In genomic region chr7:131686833-131687232, GRCh38 we compare ENCODE assay signal across 27 cellular contexts.
DNase-seq lines count a peak whose midpoint lies in the region; FAIRE-seq and TF ChIP-seq lines count a peak whose summit lies in the region.
"Had no signal": no experiment of that assay in that cellular context is flagged by ENCODE, and none has a peak within 500 bp of the region (broad histone marks: within the 10 kb centered on the region; RNA-seq: fewer than 3 reads in every experiment).

No MANE protein-coding gene starts in this region.

- FAIRE-seq in small intestine (lab: Jason Lieb, UNC): no peak
- FAIRE-seq: A204.1, G401.6, GM12891, GM19239 had no signal

- H4K20me1 ChIP-seq in H9 (ENCODE audit: control insufficient read depth, insufficient read depth, insufficient read length) (peaks cover 2% of the 10 kb centered on the region), Karpas-422 (ENCODE audit: insufficient read depth, low read depth, low read length) (no peaks in the 10 kb centered on the region)
- H4K20me1 ChIP-seq: BLaER1 had no signal

- no peak overlapping the region for H2BK15ac ChIP-seq in H9 (ENCODE audit: low read depth, low read length)

- H3T11ph ChIP-seq in H9 (ENCODE audit: low read length): no peak overlapping the region

- H2AFZ ChIP-seq in H9 (ENCODE audit: low read length): no peak overlapping the region
- H2AFZ ChIP-seq in Karpas-422 (ENCODE audit: low read length): no peak overlapping the region

- TF ChIP-seq EP300 in esophagus muscularis mucosa (IDR thresholded peaks at IDR 0.05): no peak

- H3K23ac ChIP-seq in H9 (ENCODE audit: insufficient read length, low read depth, low read length): no peak overlapping the region

- no peak overlapping the region for H3K56ac ChIP-seq in H9 (ENCODE audit: insufficient read length, low read depth, low read length)

- no peak overlapping the region for H3K4me3 ChIP-seq in Karpas-422 (ENCODE audit: low read length)
- H3K4me3 ChIP-seq in esophagus muscularis mucosa: no peak overlapping the region
- no peak overlapping the region for H3K4me3 ChIP-seq in prostate gland
- no peak overlapping the region for H3K4me3 ChIP-seq in small intestine (ENCODE audit: low read depth in 1 of 2, low read length in 2 of 2)
- no peak overlapping the region for H3K4me3 ChIP-seq in adrenal gland
- H3K4me3 ChIP-seq: BLaER1 had no signal

- H3K9me3 ChIP-seq in H9 (ENCODE audit: control insufficient read depth, low read depth, low read length) (no peaks in the 10 kb centered on the region), Karpas-422 (ENCODE audit: low read length) (no peaks in the 10 kb centered on the region), esophagus muscularis mucosa (no peaks in the 10 kb centered on the region), prostate gland (no peaks in the 10 kb centered on the region), small intestine (ENCODE audit: control insufficient read depth, low read depth) (no peaks in the 10 kb centered on the region), adrenal gland (replicated peaks in 1 of 3) (no peaks in the 10 kb centered on the region)
- H3K9me3 ChIP-seq: BE2C, BLaER1 had no signal

- H3K18ac ChIP-seq in H9 (ENCODE audit: insufficient read length, low read depth, low read length): no peak overlapping the region

- no peak overlapping the region for H2BK12ac ChIP-seq in H9 (ENCODE audit: insufficient read length, low read depth, low read length)

- no peak overlapping the region for H4K5ac ChIP-seq in H9 (ENCODE audit: insufficient read length, low read depth, low read length)

- no peak overlapping the region for H3K4ac ChIP-seq in H9 (ENCODE audit: low read depth, low read length)

- no peaks in the 10 kb centered on the region for H3K27me3 ChIP-seq in H9 (ENCODE audit: insufficient read depth, low read length)
- no peaks in the 10 kb centered on the region for H3K27me3 ChIP-seq in Karpas-422 (ENCODE audit: low read length)
- H3K27me3 ChIP-seq in esophagus muscularis mucosa: peaks cover 0 to 57% (median 0%) of the 10 kb centered on the region in 4 donors
- H3K27me3 ChIP-seq in prostate gland (replicated peaks; ENCODE audit: insufficient read depth): peaks cover 2% of the 10 kb centered on the region
- peaks cover 0 to 2% of the 10 kb centered on the region in 2 donors for H3K27me3 ChIP-seq in small intestine (ENCODE audit: control insufficient read depth in 2 of 2, insufficient read depth in 2 of 2, low read length in 2 of 2)
- peaks cover 12% of the 10 kb centered on the region for H3K27me3 ChIP-seq in adrenal gland
- H3K27me3 ChIP-seq: BLaER1 had no signal

- H3K36me3 ChIP-seq in Karpas-422 (ENCODE audit: insufficient read depth, low read length): no peaks in the 10 kb centered on the region
- H3K36me3 ChIP-seq in esophagus muscularis mucosa: no peaks in the 10 kb centered on the region
- H3K36me3 ChIP-seq in prostate gland: no peaks in the 10 kb centered on the region
- H3K36me3 ChIP-seq in small intestine (ENCODE audit: control insufficient read depth in 2 of 2, insufficient read depth in 2 of 2, low read length in 2 of 2): no peaks in the 10 kb centered on the region
- H3K36me3 ChIP-seq in adrenal gland (replicated peaks in 1 of 2): no peaks in the 10 kb centered on the region
- H3K36me3 ChIP-seq: BE2C, BLaER1 had no signal

- H3K4me1 Mint-ChIP-seq in H9 (peaks cover 8 to 11% of the 10 kb centered on the region in 2 experiments), osteocyte (ENCODE audit: unreplicated experiment) (peaks cover 3% of the 10 kb centered on the region)
- H3K4me1 Mint-ChIP-seq: CD4-positive, CD25-positive, alpha-beta regulatory T cell had no signal

- H3K27ac ChIP-seq in H9 (ENCODE audit: insufficient read length, low read depth, low read length) (no peak overlapping the region), Karpas-422 (ENCODE audit: low read length) (no peak overlapping the region), esophagus muscularis mucosa (replicated peaks in 1 of 4) (no peak overlapping the region), prostate gland (no peak overlapping the region), small intestine (ENCODE audit: low read depth in 1 of 2, low read length in 1 of 2) (no peak overlapping the region), adrenal gland (no peak overlapping the region)
- H3K27ac ChIP-seq: BLaER1 had no signal

- H3K4me2 ChIP-seq in H9 (ENCODE audit: insufficient read depth, insufficient read length, low read length) (no peak overlapping the region), Karpas-422 (ENCODE audit: low read depth, low read length, poor library complexity, severe bottlenecking) (no peak overlapping the region)
- H3K4me2 ChIP-seq: BLaER1 had no signal

- H3K79me2 ChIP-seq in H9 (ENCODE audit: insufficient read depth, low read length) (no peaks in the 10 kb centered on the region), Karpas-422 (ENCODE audit: low read length) (no peaks in the 10 kb centered on the region)

- H3K36me3 Mint-ChIP-seq in H9 (ENCODE audit: insufficient read depth in 1 of 3, low read depth in 3 of 3): peaks cover 0 to under 1% (median 0%) of the 10 kb centered on the region in 3 experiments; a peak in 1 of 7 replicates
- no peaks in the 10 kb centered on the region for H3K36me3 Mint-ChIP-seq in osteocyte (ENCODE audit: unreplicated experiment)
- H3K36me3 Mint-ChIP-seq: CD14-positive monocyte; CD4-positive, alpha-beta memory T cell; CD4-positive, CD25-positive, alpha-beta regulatory T cell; CD8-positive, alpha-beta memory T cell had no signal

- H3K9me3 Mint-ChIP-seq in H9 (no peaks in the 10 kb centered on the region; a peak in 1 of 5 replicates), osteocyte (ENCODE audit: unreplicated experiment) (no peaks in the 10 kb centered on the region)
- H3K9me3 Mint-ChIP-seq: CD14-positive monocyte; CD4-positive, alpha-beta memory T cell; CD4-positive, CD25-positive, alpha-beta regulatory T cell had no signal

- no peaks in the 10 kb centered on the region for H3K9me2 ChIP-seq in Karpas-422 (replicated peaks; ENCODE audit: insufficient read depth, low read length)

- H4K8ac ChIP-seq in H9 (replicated peaks; ENCODE audit: insufficient read length, low read depth, low read length): no peak overlapping the region

- H3K27ac Mint-ChIP-seq in H9 (0 out of 7 replicates have a peak overlapping the region, but pooled peaks of 2 of the 3 experiments have one; percentile 10 to 47), osteocyte (ENCODE audit: unreplicated experiment) (no peak overlapping the region)
- H3K27ac Mint-ChIP-seq: CD4-positive, alpha-beta memory T cell; CD4-positive, CD25-positive, alpha-beta regulatory T cell; CD8-positive, alpha-beta memory T cell had no signal

- H2BK20ac ChIP-seq in H9 (ENCODE audit: low read depth, low read length, poor library complexity, severe bottlenecking): no peak overlapping the region

- H3K14ac ChIP-seq in H9 (ENCODE audit: insufficient read depth, low read length): no peak overlapping the region; the same call in 1 of the 2 replicates

- no peak overlapping the region for H3K4me3 Mint-ChIP-seq in H9
- no peak overlapping the region for H3K4me3 Mint-ChIP-seq in osteocyte (ENCODE audit: unreplicated experiment)
- H3K4me3 Mint-ChIP-seq: CD14-positive monocyte; CD4-positive, alpha-beta memory T cell; CD4-positive, CD25-positive, alpha-beta regulatory T cell; CD8-positive, alpha-beta memory T cell had no signal

- no peak overlapping the region for H4K91ac ChIP-seq in H9 (ENCODE audit: insufficient read length, low read depth, low read length)

- H2BK120ac ChIP-seq in H9 (ENCODE audit: low read depth, low read length, poor library complexity, severe bottlenecking): no peak overlapping the region

- no peak overlapping the region for H3K9ac ChIP-seq in H9 (ENCODE audit: extremely low read depth, insufficient read length, low read length)
- H3K9ac ChIP-seq in Karpas-422 (ENCODE audit: low read length): no peak overlapping the region
- H3K9ac ChIP-seq: BLaER1 had no signal

- H3K27me3 Mint-ChIP-seq in H9 (ENCODE audit: low read depth) (peaks cover 22% of the 10 kb centered on the region), osteocyte (ENCODE audit: unreplicated experiment) (peaks cover 73% of the 10 kb centered on the region)

- TF ChIP-seq POLR2A in esophagus muscularis mucosa (IDR thresholded peaks at IDR 0.05; ENCODE audit: low read depth): no peak
- TF ChIP-seq POLR2A in prostate gland (IDR thresholded peaks at IDR 0.05): no peak
- TF ChIP-seq POLR2A in adrenal gland (IDR thresholded peaks at IDR 0.05): no peak

- no peaks in the 10 kb centered on the region for H3K79me1 ChIP-seq in H9 (ENCODE audit: insufficient read depth, low read depth, low read length, poor library complexity, severe bottlenecking)

- TF ChIP-seq CTCF in H9 (conservative IDR thresholded peaks at IDR 0.05): no peak
- no peak for TF ChIP-seq CTCF in esophagus muscularis mucosa (IDR thresholded peaks at IDR 0.05)
- TF ChIP-seq CTCF in osteocyte (IDR thresholded peaks at IDR 0.05): no peak
- no peak for TF ChIP-seq CTCF in prostate gland (IDR thresholded peaks at IDR 0.05)
- TF ChIP-seq CTCF in adrenal gland (IDR thresholded peaks at IDR 0.05): no peak

- intact Hi-C loops in esophagus muscularis mucosa (cut with DNase I): no loop called here
- intact Hi-C loops in prostate gland (cut with DNase I): loop anchor here (5.0 kb wide), 1 partner anchor 895 kb away; no protein-coding TSS in a partner anchor
- intact Hi-C loops in adrenal gland (cut with DNase I): no loop called here

- H3K23me2 ChIP-seq in H9 (ENCODE audit: insufficient read length, low read depth, low read length, poor library complexity, severe bottlenecking): no peaks in the 10 kb centered on the region

- H3K4me1 ChIP-seq in H9 (ENCODE audit: insufficient read depth, low read length) (no peaks in the 10 kb centered on the region), Karpas-422 (ENCODE audit: low read length) (no peaks in the 10 kb centered on the region), esophagus muscularis mucosa (peaks cover 4 to 8% (median 6%) of the 10 kb centered on the region in 4 donors), prostate gland (replicated peaks) (no peaks in the 10 kb centered on the region), small intestine (ENCODE audit: control insufficient read depth in 2 of 2, insufficient read depth in 1 of 2, low read depth in 1 of 2, low read length in 1 of 2) (no peaks in the 10 kb centered on the region), adrenal gland (replicated peaks in 1 of 2) (no peaks in the 10 kb centered on the region)
- H3K4me1 ChIP-seq: BE2C had no signal

- no peak for DNase-seq in H9
- peak; percentile 34 for DNase-seq in Karpas-422
- DNase-seq in esophagus muscularis mucosa (ENCODE audit: extremely low spot score): peak; percentile 87
- peak; percentile 69 for DNase-seq in osteocyte (ENCODE audit: extremely low spot score, unreplicated experiment)
- no peak for DNase-seq in prostate gland (ENCODE audit: low spot score)
- DNase-seq in small intestine: no peak
- DNase-seq in adrenal gland: no peak
- DNase-seq: 8988T; ACHN; BE2C; C1 segment of cervical spinal cord; CD4-positive, alpha-beta memory T cell; CD4-positive, CD25-positive, alpha-beta regulatory T cell; CD8-positive, alpha-beta memory T cell; COR-L47; DMS 273 treated with DMSO at 0.1 percent for 48 hours; DMS153; DMS53; DMS79; DND-41; GF-D8 had no signal

- no peak overlapping the region for H2AK5ac ChIP-seq in H9 (ENCODE audit: insufficient read length, low read length)

- H2BK5ac ChIP-seq in H9 (ENCODE audit: insufficient read length, low read length): no peak overlapping the region

Comparison
In these comparisons a context has a peak if more than half of its experiments do, and no peak if none do; other contexts are left out.
1. DNase-seq: peak in Karpas-422 (single experiment), esophagus muscularis mucosa (single experiment) and osteocyte (single experiment); none in H9 (single experiment), prostate gland (single experiment), small intestine (single experiment) and adrenal gland (0 of 7).